Comparison of ENCODE assay signal across 13 cellular contexts in genomic region chr15:45268135-45268534, GRCh38. TPM values are rescaled to one million over a fixed set of nuclear protein-coding genes. Genes with fewer than 3 reads are reported as not detected.
A peak's percentile ranks its signal among the peaks of the same experiment; 100 is the strongest.
DNase-seq lines count a peak whose midpoint lies in the region; ATAC-seq and TF ChIP-seq lines count a peak whose summit lies in the region.
"Had no signal": no experiment of that assay in that cellular context is flagged by ENCODE, and none has a peak within 500 bp of the region (broad histone marks: within the 10 kb centered on the region; RNA-seq: fewer than 3 reads in every experiment).

No MANE protein-coding gene starts in this region.

- DNase-seq in AG04450 (ENCODE audit: low read depth, low spot score) (no peak), EL (peak; percentile 9), PC-3 (peak; percentile 53), foreskin keratinocyte (peak in 1 of 2 donors; percentile 9), NCI-H1092 treated with DMSO at 0.1 percent for 48 hours (lab: John Stamatoyannopoulos, UW) (no peak), NCI-H510A (lab: John Stamatoyannopoulos, UW) (no peak), posterior cingulate gyrus (no peak)
- no peak for DNase-seq in activated naive CD8-positive, alpha-beta T cell treated with anti-CD3 and anti-CD28 coated beads for 36 hours
- DNase-seq: NCI-H226, nucleus accumbens had no signal

- no peak overlapping the region for H3K4me2 ChIP-seq in PC-3 (ENCODE audit: low read length)

- no peaks in the 10 kb centered on the region for H3K79me2 ChIP-seq in PC-3 (ENCODE audit: low read length)

- no TSS peak for BruUV-seq in PC-3 (replicated peaks; lab: Mats Ljungman, UMichigan)

- TF ChIP-seq CTCF in AG04450 (IDR thresholded peaks at IDR 0.05; ENCODE audit: low read depth, low read length) (peak; percentile 17; the same call in 1 of the 2 replicates), PC-3 (conservative IDR thresholded peaks at IDR 0.05; ENCODE audit: low read depth, low read length) (peak; percentile 61), foreskin keratinocyte (conservative IDR thresholded peaks at IDR 0.05) (peak; percentile 52)

- H3K27me3 ChIP-seq in AG04450 (ENCODE audit: control insufficient read depth, insufficient read depth, low read length): no peaks in the 10 kb centered on the region
- H3K27me3 ChIP-seq in PC-3 (ENCODE audit: low read length): no peaks in the 10 kb centered on the region
- no peaks in the 10 kb centered on the region for H3K27me3 ChIP-seq in foreskin keratinocyte

- H3K27me3 Mint-ChIP-seq in activated naive CD8-positive, alpha-beta T cell treated with anti-CD3 and anti-CD28 coated beads for 36 hours: no peaks in the 10 kb centered on the region

- H3K36me3 ChIP-seq in PC-3 (ENCODE audit: low read depth, low read length): no peaks in the 10 kb centered on the region

- H3K36me3 Mint-ChIP-seq in activated naive CD8-positive, alpha-beta T cell treated with anti-CD3 and anti-CD28 coated beads for 36 hours: no peaks in the 10 kb centered on the region
- H3K36me3 Mint-ChIP-seq: brain had no signal

- CTCF ChIA-PET in AG04450 (lab: Charles Lee) (no interaction called here), PC-3 (lab: Charles Lee) (no interaction called here)

- H3K4me1 ChIP-seq in PC-3 (ENCODE audit: insufficient read depth, low read length) (no peaks in the 10 kb centered on the region), foreskin keratinocyte (no peaks in the 10 kb centered on the region)

- H3K4me3 ChIP-seq in AG04450 (ENCODE audit: low read depth, low read length) (no peak overlapping the region), PC-3 (ENCODE audit: low read length) (no peak overlapping the region)

- no peaks in the 10 kb centered on the region for H3K4me1 Mint-ChIP-seq in activated naive CD8-positive, alpha-beta T cell treated with anti-CD3 and anti-CD28 coated beads for 36 hours
- H3K4me1 Mint-ChIP-seq: brain, IgD-negative memory B cell had no signal

- no peak overlapping the region for H2AFZ ChIP-seq in PC-3 (ENCODE audit: low read length)

- H3K9me3 ChIP-seq in AG04450 (ENCODE audit: control insufficient read depth, insufficient read depth, low read length): no peaks in the 10 kb centered on the region
- H3K9me3 ChIP-seq in PC-3 (ENCODE audit: low read length): no peaks in the 10 kb centered on the region

- no peaks in the 10 kb centered on the region for H3F3A ChIP-seq in PC-3 (ENCODE audit: low read length, unreplicated experiment)

- no peak overlapping the region for H3K4me3 Mint-ChIP-seq in activated naive CD8-positive, alpha-beta T cell treated with anti-CD3 and anti-CD28 coated beads for 36 hours
- H3K4me3 Mint-ChIP-seq: brain, IgD-negative memory B cell had no signal

- no peak overlapping the region for H3K27ac ChIP-seq in AG04450 (ENCODE audit: low read depth, low read length)
- H3K27ac ChIP-seq in PC-3 (ENCODE audit: low read length): no peak overlapping the region
- H3K27ac ChIP-seq in foreskin keratinocyte: no peak overlapping the region

- ATAC-seq in PC-3: no peak; the same call in 1 of the 2 replicates
- ATAC-seq in foreskin keratinocyte: no peak

- no peaks in the 10 kb centered on the region for H3K9me2 ChIP-seq in PC-3 (replicated peaks; ENCODE audit: low read length)

- no peak overlapping the region for H3K9ac ChIP-seq in PC-3 (ENCODE audit: low read length)

- POLR2A ChIA-PET in AG04450 (lab: Yijun Ruan, JAX) (no interaction called here), PC-3 (lab: Charles Lee; ENCODE audit: unreplicated experiment) (no interaction called here)

- H4K20me1 ChIP-seq in PC-3 (ENCODE audit: low read length): no peaks in the 10 kb centered on the region

- H3K27ac Mint-ChIP-seq in activated naive CD8-positive, alpha-beta T cell treated with anti-CD3 and anti-CD28 coated beads for 36 hours: no peak overlapping the region
- H3K27ac Mint-ChIP-seq: brain had no signal

- no peaks in the 10 kb centered on the region for H3K9me3 Mint-ChIP-seq in activated naive CD8-positive, alpha-beta T cell treated with anti-CD3 and anti-CD28 coated beads for 36 hours
- H3K9me3 Mint-ChIP-seq: brain, IgD-negative memory B cell had no signal

- intact Hi-C loops in PC-3 (cut with micrococcal nuclease) (loop anchor here (1.0 kb wide), 1 partner anchor 63 kb away; no protein-coding TSS in a partner anchor), posterior cingulate gyrus (cut with DNase I) (no loop called here)

RNA-seq across cellular contexts. Expression of gene SLC28A2, which starts 16.1 kb away (rescaled TPM):
- polyA plus RNA-seq in AG04450 (2011; rRNA removed) (not detected in 2 replicates), foreskin keratinocyte (not detected in 2 replicates)
- not detected in 2 replicates for polyA minus RNA-seq in AG04450 (2011; rRNA and poly(A)+ RNA removed)
- total RNA-seq in PC-3 (2014; rRNA removed) (not detected in 2 replicates), foreskin keratinocyte (not detected in 2 replicates)
- total RNA-seq in activated naive CD8-positive, alpha-beta T cell treated with anti-CD3 and anti-CD28 coated beads for 36 hours: not detected
- total RNA-seq: temporal lobe had no signal
- polyA plus RNA-seq: IgD-negative memory B cell had no signal

Comparison
In these comparisons a context has a peak if more than half of its experiments do, and no peak if none do; other contexts are left out.
1. DNase-seq: peak in EL (single experiment) and PC-3 (single experiment); none in AG04450 (single experiment), NCI-H1092 treated with DMSO at 0.1 percent for 48 hours (single experiment), activated naive CD8-positive, alpha-beta T cell treated with anti-CD3 and anti-CD28 coated beads for 36 hours (single experiment), NCI-H510A (single experiment) and posterior cingulate gyrus (0 of 10).
2. Peak in every context shown above with its lines, with median percentiles within 50 percentile points of each other: CTCF ChIP-seq.